8 cellular contexts compared by ENCODE assay signal in genomic region chr17:59004338-59005111, GRCh38.
A peak's percentile ranks its signal among the peaks of the same experiment; 100 is the strongest.
DNase-seq lines count a peak whose midpoint lies in the region; ATAC-seq and TF ChIP-seq lines count a peak whose summit lies in the region.

No MANE protein-coding gene starts in this region.

- no peak overlapping the region for H3K4ac ChIP-seq in trophoblast cell (ENCODE audit: low read depth, low read length)

- H2BK12ac ChIP-seq in trophoblast cell (ENCODE audit: low read length): no peak overlapping the region

- TF ChIP-seq CTCF in vagina (IDR thresholded peaks at IDR 0.05): peak; percentile 67 to 94 (median 91)

- H3K9me3 ChIP-seq in SJSA1 (replicated peaks) (no peaks in the 10 kb centered on the region), trophoblast cell (ENCODE audit: insufficient read depth, low read depth, low read length) (no peaks in the 10 kb centered on the region), vagina (no peaks in the 10 kb centered on the region)

- no peak overlapping the region for H4K8ac ChIP-seq in trophoblast cell (ENCODE audit: low read depth, low read length)

- H2AFZ ChIP-seq in trophoblast cell (ENCODE audit: insufficient read depth, low read length, poor library complexity): no peak overlapping the region

- no peak overlapping the region for H2BK120ac ChIP-seq in trophoblast cell (ENCODE audit: insufficient read depth, low read length, poor library complexity)

- no peak overlapping the region for H3K18ac ChIP-seq in trophoblast cell (ENCODE audit: low read length)

- H3K9ac ChIP-seq in trophoblast cell (ENCODE audit: low read length): no peak overlapping the region

- H3K4me2 ChIP-seq in trophoblast cell (ENCODE audit: low read length): no peak overlapping the region

- H3K27ac ChIP-seq in SJSA1: no peak overlapping the region
- H3K27ac ChIP-seq in trophoblast cell (ENCODE audit: low read depth, low read length): no peak overlapping the region
- no peak overlapping the region for H3K27ac ChIP-seq in vagina

- H3K79me1 ChIP-seq in trophoblast cell (ENCODE audit: low read length): no peaks in the 10 kb centered on the region

- no peak overlapping the region for H2BK5ac ChIP-seq in trophoblast cell (ENCODE audit: low read depth, low read length, poor library complexity)

- no peak overlapping the region for H3K14ac ChIP-seq in trophoblast cell (ENCODE audit: low read length)

- H4K12ac ChIP-seq in trophoblast cell (ENCODE audit: low read depth, low read length): no peak overlapping the region

- H3K27me3 ChIP-seq in SJSA1 (replicated peaks) (no peaks in the 10 kb centered on the region), trophoblast cell (ENCODE audit: insufficient read depth, low read length) (no peaks in the 10 kb centered on the region), vagina (no peaks in the 10 kb centered on the region)

- DNase-seq in DMS153 (lab: John Stamatoyannopoulos, UW) (peak; percentile 24), SJSA1 (ENCODE audit: low read depth in 1 of 2, low spot score in 2 of 2) (peak; percentile 62 to 72), germinal center (ENCODE audit: low spot score) (peak; percentile 39), trophoblast cell (peak; percentile 58 to 90), vagina (ENCODE audit: extremely low spot score in 2 of 2) (no peak)
- peak; percentile 66 for DNase-seq in Jurkat, Clone E6-1 (ENCODE audit: low read depth, low spot score)
- DNase-seq in activated effector memory CD4-positive, alpha-beta T cell treated with anti-CD3 and anti-CD28 coated beads, Interleukin-2, amount 50 U/mL, for 16 hours: peak; percentile 85

- H3K23ac ChIP-seq in trophoblast cell (ENCODE audit: low read length): no peak overlapping the region

- H3K36me3 ChIP-seq in SJSA1 (peaks cover 41% of the 10 kb centered on the region), trophoblast cell (ENCODE audit: control insufficient read depth in 1 of 2, insufficient read depth in 2 of 2, low read length in 2 of 2) (no peaks in the 10 kb centered on the region), vagina (peaks cover 0 to 5% of the 10 kb centered on the region in 2 donors)

- H4K91ac ChIP-seq in trophoblast cell (ENCODE audit: low read depth, low read length): no peak overlapping the region

- intact Hi-C loops in vagina (cut with DNase I): loop anchor here (10.0 kb wide), 1 partner anchor 290 kb away; no protein-coding TSS in a partner anchor

- H3K4me3 ChIP-seq in Jurkat, Clone E6-1 (ENCODE audit: low read length): no peak overlapping the region
- H3K4me3 ChIP-seq in SJSA1: no peak overlapping the region
- no peak overlapping the region for H3K4me3 ChIP-seq in trophoblast cell (ENCODE audit: low read depth, low read length)
- H3K4me3 ChIP-seq in vagina: no peak overlapping the region

- TF ChIP-seq POLR2A in vagina (IDR thresholded peaks at IDR 0.05): no peak

- no peaks in the 10 kb centered on the region for H3K79me2 ChIP-seq in trophoblast cell (ENCODE audit: control insufficient read depth, insufficient read depth, low read length, poor library complexity)

- H3K4me1 ChIP-seq in SJSA1 (replicated peaks): peaks cover 37% of the 10 kb centered on the region
- peaks cover 0 to 2% of the 10 kb centered on the region in 2 experiments for H3K4me1 ChIP-seq in trophoblast cell (ENCODE audit: control insufficient read depth in 1 of 2, insufficient read depth in 2 of 2, low read length in 2 of 2)
- no peaks in the 10 kb centered on the region for H3K4me1 ChIP-seq in vagina

- no peak for ATAC-seq in GM19023 (IDR thresholded peaks at IDR 0.05; ENCODE audit: unreplicated experiment)

- H2AK5ac ChIP-seq in trophoblast cell (ENCODE audit: low read length): no peak overlapping the region

- WGBS in trophoblast cell (ENCODE audit: extremely low coverage, insufficient coverage, insufficient read length): no CpG with 5 or more reads among the region's 4 CpGs

Comparison
In these comparisons a context has a peak if more than half of its experiments do, and no peak if none do; other contexts are left out.
1. DNase-seq: peak in DMS153 (single experiment), Jurkat, Clone E6-1 (single experiment), SJSA1 (2 of 2), activated effector memory CD4-positive, alpha-beta T cell treated with anti-CD3 and anti-CD28 coated beads, Interleukin-2, amount 50 U/mL, for 16 hours (single experiment), germinal center (single experiment) and trophoblast cell (2 of 2); none in vagina (0 of 2).